ENCODE assay signal across 8 cellular contexts in genomic region chr21:9362309-9362708, GRCh38.
DNase-seq lines count a peak whose midpoint lies in the region; ATAC-seq and TF ChIP-seq lines count a peak whose summit lies in the region.
"Not testable (repeated sequence)": the region's sequence is repeated elsewhere in the genome, so short reads cannot be mapped to it uniquely, and the experiment has no call there.

No MANE protein-coding gene starts in this region.

- H3K9ac ChIP-seq in colonic mucosa (ENCODE audit: low read depth in 2 of 2, low read length in 2 of 2): not testable (repeated sequence)

- not testable (repeated sequence) for H3K27ac ChIP-seq in RWPE2 (ENCODE audit: poor library complexity, severe bottlenecking); colonic mucosa; upper lobe of right lung

- H3K27me3 ChIP-seq in RWPE2 (ENCODE audit: insufficient read depth, poor library complexity, severe bottlenecking); colonic mucosa; upper lobe of right lung: not testable (repeated sequence)

- not testable (repeated sequence) for H3K9me3 ChIP-seq in RWPE2 (ENCODE audit: severe bottlenecking); colonic mucosa; mucosa of descending colon; upper lobe of right lung

- DNase-seq in RWPE2 (ENCODE audit: low spot score) (peak; percentile 50), colonic mucosa (peak; percentile 14), cardiac septum (ENCODE audit: low spot score) (peak; percentile 77), left lobe of liver (ENCODE audit: low spot score) (peak; percentile 48), mucosa of descending colon (peak in 2 of 3 donors; percentile 20 to 47), sciatic nerve (ENCODE audit: low spot score) (peak; percentile 53), upper lobe of right lung (peak; percentile 68)
- DNase-seq in activated effector memory CD4-positive, alpha-beta T cell treated with anti-CD3 and anti-CD28 coated beads, Interleukin-2, amount 50 U/mL, for 16 hours: peak; percentile 57

- not testable (repeated sequence) for ATAC-seq in RWPE2 (ENCODE audit: low read depth); left lobe of liver; mucosa of descending colon; sciatic nerve; upper lobe of right lung

- intact Hi-C loops in colonic mucosa (cut with DNase I); cardiac septum (cut with DNase I); mucosa of descending colon (cut with DNase I, micrococcal nuclease); sciatic nerve (cut with DNase I); upper lobe of right lung (cut with DNase I): not testable (repeated sequence)

- H3K4me3 ChIP-seq in RWPE2 (ENCODE audit: severe bottlenecking); colonic mucosa; mucosa of descending colon; upper lobe of right lung: not testable (repeated sequence)

- H3K4me1 ChIP-seq in RWPE2 (ENCODE audit: insufficient read depth, poor library complexity, severe bottlenecking); colonic mucosa; mucosa of descending colon (ENCODE audit: low read depth); upper lobe of right lung: not testable (repeated sequence)

- TF ChIP-seq CTCF in RWPE2 (IDR thresholded peaks at IDR 0.05; ENCODE audit: poor library complexity, severe bottlenecking); colonic mucosa (IDR thresholded peaks at IDR 0.05); mucosa of descending colon (IDR thresholded peaks at IDR 0.05); upper lobe of right lung (IDR thresholded peaks at IDR 0.05): not testable (repeated sequence)

- not testable (repeated sequence) for H3K36me3 ChIP-seq in RWPE2 (ENCODE audit: low read depth); colonic mucosa; mucosa of descending colon (ENCODE audit: low read depth); upper lobe of right lung

Comparison
In these comparisons a context has a peak if more than half of its experiments do, and no peak if none do; other contexts are left out.
1. DNase-seq: peak in every context shown above with its lines; median percentile 77 in cardiac septum; 68 in upper lobe of right lung; 57 in activated effector memory CD4-positive, alpha-beta T cell treated with anti-CD3 and anti-CD28 coated beads, Interleukin-2, amount 50 U/mL, for 16 hours; 53 in sciatic nerve; 50 in RWPE2; 48 in left lobe of liver; 34 in mucosa of descending colon; 14 in colonic mucosa.